Comparison of ENCODE assay signal across 8 cellular contexts in genomic region chr1:88683848-88684481, GRCh38. TPM values are rescaled to one million over a fixed set of nuclear protein-coding genes. Genes with fewer than 3 reads are reported as not detected.
A peak's percentile ranks its signal among the peaks of the same experiment; 100 is the strongest.
DNase-seq lines count a peak whose midpoint lies in the region; ATAC-seq, FAIRE-seq and TF ChIP-seq lines count a peak whose summit lies in the region.

Gene PKN2 (plus strand): TSS chr1:88684273. CDS start chr1:88684581, 308 bp downstream.

- no peaks in the 10 kb centered on the region for H3K36me3 ChIP-seq in endothelial cell of umbilical vein (ENCODE audit: control insufficient read depth in 2 of 2, extremely low read depth in 1 of 2, insufficient read depth in 2 of 2, low read length in 2 of 2)

- peak; percentile 94 for TF ChIP-seq POLR2A in endothelial cell of umbilical vein (IDR thresholded peaks at IDR 0.05; ENCODE audit: low read depth, low read length)

- H3K9me1 ChIP-seq in endothelial cell of umbilical vein (replicated peaks; ENCODE audit: control insufficient read depth, extremely low read depth, insufficient read depth, low read length): no peaks in the 10 kb centered on the region

- peak within 1 kb of the TSS; percentile 91 to 100 (median 98) for H3K4me3 ChIP-seq in endothelial cell of umbilical vein (replicated peaks in 1 of 3; ENCODE audit: insufficient read depth in 1 of 3, low read depth in 1 of 3, low read length in 3 of 3)

- dilution Hi-C loops in endothelial cell of umbilical vein (cut with MboI; ENCODE audit: extremely low pct_ligation_motif_present, low sequenced_read_pairs): no loop called here

- H3K27ac Mint-ChIP-seq in IgD-negative memory B cell: peak within 1 kb of the TSS; percentile 97 to 100 (median 98)

- peaks cover 14 to 30% (median 19%) of the 10 kb centered on the region in 3 donors for H3K4me1 Mint-ChIP-seq in IgD-negative memory B cell

- POLR2A ChIA-PET in endothelial cell of umbilical vein (lab: Charles Lee): interaction anchor here (0.6 to 1.5 kb wide), 4 partner anchors 13 to 1039 kb away, joined by 3 to 5 read pairs (median 3); no protein-coding TSS in a partner anchor

- peak; percentile 92 for FAIRE-seq in endothelial cell of umbilical vein (lab: Jason Lieb, UNC)

- H3K4me1 ChIP-seq in endothelial cell of umbilical vein (ENCODE audit: control insufficient read depth, extremely low read depth, insufficient read depth, low read length): peaks cover 32% of the 10 kb centered on the region

- peak within 1 kb of the TSS; percentile 72 for H2AFZ ChIP-seq in endothelial cell of umbilical vein (ENCODE audit: low read depth, low read length)

- no peaks in the 10 kb centered on the region for H4K20me1 ChIP-seq in endothelial cell of umbilical vein (replicated peaks; ENCODE audit: control insufficient read depth, extremely low read depth, insufficient read depth, low read length)

- no peaks in the 10 kb centered on the region for H3K9me3 ChIP-seq in endothelial cell of umbilical vein (replicated peaks; ENCODE audit: control insufficient read depth, insufficient read depth, low read length)

- peak within 1 kb of the TSS; percentile 88 for H3K9ac ChIP-seq in endothelial cell of umbilical vein (replicated peaks; ENCODE audit: extremely low read depth, insufficient read depth, low read length)

- peak within 1 kb of the TSS; percentile 64 for H3K27ac ChIP-seq in endothelial cell of umbilical vein (ENCODE audit: insufficient read depth, low read depth, low read length)

- DNase-seq in DMS153 (lab: John Stamatoyannopoulos, UW) (peak; percentile 98), OCI-M1 (lab: John Stamatoyannopoulos, UW) (peak; percentile 99), activated T-cell treated with anti-CD3 and anti-CD28 coated beads for 24 hours (ENCODE audit: low read depth) (peak; percentile 96), endothelial cell of umbilical vein (ENCODE audit: low read depth, low spot score) (peak; percentile 100), middle frontal gyrus (ENCODE audit: extremely low spot score, low spot score) (peak; percentile 94)
- DNase-seq in stimulated activated CD8-positive, alpha-beta memory T cell treated with anti-CD3 and anti-CD28 coated beads, Interleukin-2, amount 100 ng/mL, for 48 hours (ENCODE audit: low read depth in 2 of 2): peak; percentile 95 to 96

- CTCF ChIA-PET in endothelial cell of umbilical vein (lab: Charles Lee): interaction anchor here (0.6 to 3.6 kb wide), 10 partner anchors 9 to 503 kb away, joined by 3 to 66 read pairs (median 6); no protein-coding TSS in a partner anchor

- BruUV-seq in endothelial cell of umbilical vein (replicated peaks; lab: Mats Ljungman, UMichigan): no TSS peak

- intact Hi-C loops in endothelial cell of umbilical vein (cut with micrococcal nuclease): loop anchor here (1.0 to 10.0 kb wide), 5 partner anchors 14 to 1769 kb away; partner anchors contain the start of genes GTF2B, HS2ST1, KYAT3 and RBMXL1

- peak within 1 kb of the TSS; percentile 89 to 97 (median 93) for H3K4me3 Mint-ChIP-seq in IgD-negative memory B cell

- no peaks in the 10 kb centered on the region for H3K9me3 Mint-ChIP-seq in IgD-negative memory B cell

- TF ChIP-seq CTCF in endothelial cell of umbilical vein (IDR thresholded peaks at IDR 0.05; ENCODE audit: extremely low read depth in 1 of 2, insufficient read depth in 1 of 2, low read depth in 1 of 2, low read length in 2 of 2): peak in 1 of 2 donors; percentile 14

- no peaks in the 10 kb centered on the region for H3K27me3 ChIP-seq in endothelial cell of umbilical vein (ENCODE audit: control insufficient read depth in 2 of 2, insufficient read depth in 2 of 2, low read length in 2 of 2)

- peak; percentile 87 for ATAC-seq in GM21529 (IDR thresholded peaks at IDR 0.05; ENCODE audit: unreplicated experiment)

- H3K79me2 ChIP-seq in endothelial cell of umbilical vein (ENCODE audit: control insufficient read depth, insufficient read depth, low read length): peaks cover 46% of the 10 kb centered on the region

- H3K4me2 ChIP-seq in endothelial cell of umbilical vein (ENCODE audit: insufficient read depth, low read length): peak within 1 kb of the TSS; percentile 99

- no peaks in the 10 kb centered on the region for H3K27me3 Mint-ChIP-seq in IgD-negative memory B cell

- H3K36me3 Mint-ChIP-seq in IgD-negative memory B cell: no peaks in the 10 kb centered on the region

TF ChIP-seq in endothelial cell of umbilical vein, 7 proteins besides CTCF, POLR2A, EP300 and RAD21:
- no peak for TF ChIP-seq FOS (IDR thresholded peaks at IDR 0.05; ENCODE audit: borderline replicate concordance, insufficient read depth, low read length)
- peak; percentile 89 for TF ChIP-seq POLR2AphosphoS5 (IDR thresholded peaks at IDR 0.05; ENCODE audit: insufficient read depth, low read depth, low read length)
- TF ChIP-seq GATA2 (IDR thresholded peaks at IDR 0.05; ENCODE audit: insufficient read depth, insufficient read length, low read depth, low read length): no peak
- TF ChIP-seq JUN (IDR thresholded peaks at IDR 0.05; ENCODE audit: borderline replicate concordance, insufficient read depth, insufficient read length, low read depth): no peak
- no peak for TF ChIP-seq EZH2 (IDR thresholded peaks at IDR 0.05; ENCODE audit: borderline replicate concordance, low read depth, low read length, severe bottlenecking)
- peak; percentile 89 for TF ChIP-seq MAX (IDR thresholded peaks at IDR 0.05; ENCODE audit: insufficient read depth, insufficient read length)
- TF ChIP-seq MYC (IDR thresholded peaks at IDR 0.05; ENCODE audit: low read depth, low read length): no peak

RNA-seq across cellular contexts. Expression of gene PKN2, which starts in this region (rescaled TPM):
- 9.2 TPM for polyA plus RNA-seq in IgD-negative memory B cell
- 47.3 and 49.1 TPM in 2 replicates for total RNA-seq in endothelial cell of umbilical vein
- 8.5 and 11.5 TPM in 2 replicates for polyA plus RNA-seq in endothelial cell of umbilical vein
- polyA plus RNA-seq in endothelial cell of umbilical vein (2011; cell fraction: cytosol; rRNA removed): 8.9 and 9.0 TPM in 2 replicates
- polyA plus RNA-seq in endothelial cell of umbilical vein (2011; cell fraction: nucleus; rRNA removed): 54.0 and 81.2 TPM in 2 replicates
- polyA plus RNA-seq in endothelial cell of umbilical vein (2012): 24.9 and 31.8 TPM in 2 replicates
- polyA minus RNA-seq in endothelial cell of umbilical vein: 19.7 and 27.8 TPM in 2 replicates
- 43.3 TPM for polyA minus RNA-seq in endothelial cell of umbilical vein (2011; cell fraction: cytosol; rRNA and poly(A)+ RNA removed)
- 57.7 and 71.3 TPM in 2 replicates for polyA minus RNA-seq in endothelial cell of umbilical vein (2011; cell fraction: nucleus; rRNA and poly(A)+ RNA removed)

Comparison
In these comparisons a context has a peak if more than half of its experiments do, and no peak if none do; other contexts are left out.
1. Peak in every context shown above with its lines: DNase-seq, ATAC-seq, H3K4me3 ChIP-seq and H3K27ac ChIP-seq.